ENCODE assay signal across 2 cellular contexts in the genomic region with DNA sequence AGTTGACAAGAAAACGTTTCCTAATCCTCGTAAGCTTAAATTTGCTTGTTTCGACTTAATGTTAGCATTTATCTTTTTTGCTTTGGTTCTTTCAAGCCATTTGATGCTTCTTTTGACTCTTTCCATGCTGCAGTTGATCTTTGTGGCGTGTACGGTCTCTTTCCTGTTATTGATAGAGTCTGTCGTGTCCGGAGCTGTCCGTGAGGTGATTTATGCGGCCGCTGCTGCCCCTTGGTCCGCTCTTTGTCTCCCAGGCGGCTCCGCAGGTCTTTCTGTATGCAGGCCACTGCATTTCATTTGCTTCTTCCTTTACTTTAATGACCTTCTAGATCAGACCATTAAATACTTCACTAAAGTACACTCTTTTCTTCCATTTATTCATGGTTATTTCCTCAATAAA.
A peak's percentile ranks its signal among the peaks of the same experiment; 100 is the strongest.
TF ChIP-seq lines count a peak whose summit lies in the region.

No MANE protein-coding gene starts in this region.

TF ChIP-seq in HepG2, 621 proteins besides CTCF, POLR2A, EP300 and RAD21:
- TF ChIP-seq, protein P1, sequence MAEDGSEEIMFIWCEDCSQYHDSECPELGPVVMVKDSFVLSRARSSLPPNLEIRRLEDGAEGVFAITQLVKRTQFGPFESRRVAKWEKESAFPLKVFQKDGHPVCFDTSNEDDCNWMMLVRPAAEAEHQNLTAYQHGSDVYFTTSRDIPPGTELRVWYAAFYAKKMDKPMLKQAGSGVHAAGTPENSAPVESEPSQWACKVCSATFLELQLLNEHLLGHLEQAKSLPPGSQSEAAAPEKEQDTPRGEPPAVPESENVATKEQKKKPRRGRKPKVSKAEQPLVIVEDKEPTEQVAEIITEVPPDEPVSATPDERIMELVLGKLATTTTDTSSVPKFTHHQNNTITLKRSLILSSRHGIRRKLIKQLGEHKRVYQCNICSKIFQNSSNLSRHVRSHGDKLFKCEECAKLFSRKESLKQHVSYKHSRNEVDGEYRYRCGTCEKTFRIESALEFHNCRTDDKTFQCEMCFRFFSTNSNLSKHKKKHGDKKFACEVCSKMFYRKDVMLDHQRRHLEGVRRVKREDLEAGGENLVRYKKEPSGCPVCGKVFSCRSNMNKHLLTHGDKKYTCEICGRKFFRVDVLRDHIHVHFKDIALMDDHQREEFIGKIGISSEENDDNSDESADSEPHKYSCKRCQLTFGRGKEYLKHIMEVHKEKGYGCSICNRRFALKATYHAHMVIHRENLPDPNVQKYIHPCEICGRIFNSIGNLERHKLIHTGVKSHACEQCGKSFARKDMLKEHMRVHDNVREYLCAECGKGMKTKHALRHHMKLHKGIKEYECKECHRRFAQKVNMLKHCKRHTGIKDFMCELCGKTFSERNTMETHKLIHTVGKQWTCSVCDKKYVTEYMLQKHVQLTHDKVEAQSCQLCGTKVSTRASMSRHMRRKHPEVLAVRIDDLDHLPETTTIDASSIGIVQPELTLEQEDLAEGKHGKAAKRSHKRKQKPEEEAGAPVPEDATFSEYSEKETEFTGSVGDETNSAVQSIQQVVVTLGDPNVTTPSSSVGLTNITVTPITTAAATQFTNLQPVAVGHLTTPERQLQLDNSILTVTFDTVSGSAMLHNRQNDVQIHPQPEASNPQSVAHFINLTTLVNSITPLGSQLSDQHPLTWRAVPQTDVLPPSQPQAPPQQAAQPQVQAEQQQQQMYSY (CRISPR knock-in tag; IDR thresholded peaks at IDR 0.05), result no peak
- peak; percentile 54; the same call in 1 of the 2 replicates for TF ChIP-seq ZBTB38 (CRISPR knock-in tag; IDR thresholded peaks at IDR 0.05)
- TF ChIP-seq, protein P2, sequence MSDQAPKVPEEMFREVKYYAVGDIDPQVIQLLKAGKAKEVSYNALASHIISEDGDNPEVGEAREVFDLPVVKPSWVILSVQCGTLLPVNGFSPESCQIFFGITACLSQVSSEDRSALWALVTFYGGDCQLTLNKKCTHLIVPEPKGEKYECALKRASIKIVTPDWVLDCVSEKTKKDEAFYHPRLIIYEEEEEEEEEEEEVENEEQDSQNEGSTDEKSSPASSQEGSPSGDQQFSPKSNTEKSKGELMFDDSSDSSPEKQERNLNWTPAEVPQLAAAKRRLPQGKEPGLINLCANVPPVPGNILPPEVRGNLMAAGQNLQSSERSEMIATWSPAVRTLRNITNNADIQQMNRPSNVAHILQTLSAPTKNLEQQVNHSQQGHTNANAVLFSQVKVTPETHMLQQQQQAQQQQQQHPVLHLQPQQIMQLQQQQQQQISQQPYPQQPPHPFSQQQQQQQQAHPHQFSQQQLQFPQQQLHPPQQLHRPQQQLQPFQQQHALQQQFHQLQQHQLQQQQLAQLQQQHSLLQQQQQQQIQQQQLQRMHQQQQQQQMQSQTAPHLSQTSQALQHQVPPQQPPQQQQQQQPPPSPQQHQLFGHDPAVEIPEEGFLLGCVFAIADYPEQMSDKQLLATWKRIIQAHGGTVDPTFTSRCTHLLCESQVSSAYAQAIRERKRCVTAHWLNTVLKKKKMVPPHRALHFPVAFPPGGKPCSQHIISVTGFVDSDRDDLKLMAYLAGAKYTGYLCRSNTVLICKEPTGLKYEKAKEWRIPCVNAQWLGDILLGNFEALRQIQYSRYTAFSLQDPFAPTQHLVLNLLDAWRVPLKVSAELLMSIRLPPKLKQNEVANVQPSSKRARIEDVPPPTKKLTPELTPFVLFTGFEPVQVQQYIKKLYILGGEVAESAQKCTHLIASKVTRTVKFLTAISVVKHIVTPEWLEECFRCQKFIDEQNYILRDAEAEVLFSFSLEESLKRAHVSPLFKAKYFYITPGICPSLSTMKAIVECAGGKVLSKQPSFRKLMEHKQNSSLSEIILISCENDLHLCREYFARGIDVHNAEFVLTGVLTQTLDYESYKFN (CRISPR knock-in tag; conservative IDR thresholded peaks at IDR 0.05), result no peak
- TF ChIP-seq CBX5 (CRISPR knock-in tag; IDR thresholded peaks at IDR 0.05; ENCODE audit: borderline replicate concordance), result no peak
- no peak for TF ChIP-seq MZF1 (CRISPR knock-in tag; IDR thresholded peaks at IDR 0.05; ENCODE audit: borderline replicate concordance)
- TF ChIP-seq, protein P3, sequence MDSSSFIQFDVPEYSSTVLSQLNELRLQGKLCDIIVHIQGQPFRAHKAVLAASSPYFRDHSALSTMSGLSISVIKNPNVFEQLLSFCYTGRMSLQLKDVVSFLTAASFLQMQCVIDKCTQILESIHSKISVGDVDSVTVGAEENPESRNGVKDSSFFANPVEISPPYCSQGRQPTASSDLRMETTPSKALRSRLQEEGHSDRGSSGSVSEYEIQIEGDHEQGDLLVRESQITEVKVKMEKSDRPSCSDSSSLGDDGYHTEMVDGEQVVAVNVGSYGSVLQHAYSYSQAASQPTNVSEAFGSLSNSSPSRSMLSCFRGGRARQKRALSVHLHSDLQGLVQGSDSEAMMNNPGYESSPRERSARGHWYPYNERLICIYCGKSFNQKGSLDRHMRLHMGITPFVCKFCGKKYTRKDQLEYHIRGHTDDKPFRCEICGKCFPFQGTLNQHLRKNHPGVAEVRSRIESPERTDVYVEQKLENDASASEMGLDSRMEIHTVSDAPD (CRISPR knock-in tag; IDR thresholded peaks at IDR 0.05), result no peak

TF ChIP-seq in GM23338, 12 proteins besides CTCF, POLR2A, EP300 and RAD21 (continued from another document):
- TF ChIP-seq, protein P4, sequence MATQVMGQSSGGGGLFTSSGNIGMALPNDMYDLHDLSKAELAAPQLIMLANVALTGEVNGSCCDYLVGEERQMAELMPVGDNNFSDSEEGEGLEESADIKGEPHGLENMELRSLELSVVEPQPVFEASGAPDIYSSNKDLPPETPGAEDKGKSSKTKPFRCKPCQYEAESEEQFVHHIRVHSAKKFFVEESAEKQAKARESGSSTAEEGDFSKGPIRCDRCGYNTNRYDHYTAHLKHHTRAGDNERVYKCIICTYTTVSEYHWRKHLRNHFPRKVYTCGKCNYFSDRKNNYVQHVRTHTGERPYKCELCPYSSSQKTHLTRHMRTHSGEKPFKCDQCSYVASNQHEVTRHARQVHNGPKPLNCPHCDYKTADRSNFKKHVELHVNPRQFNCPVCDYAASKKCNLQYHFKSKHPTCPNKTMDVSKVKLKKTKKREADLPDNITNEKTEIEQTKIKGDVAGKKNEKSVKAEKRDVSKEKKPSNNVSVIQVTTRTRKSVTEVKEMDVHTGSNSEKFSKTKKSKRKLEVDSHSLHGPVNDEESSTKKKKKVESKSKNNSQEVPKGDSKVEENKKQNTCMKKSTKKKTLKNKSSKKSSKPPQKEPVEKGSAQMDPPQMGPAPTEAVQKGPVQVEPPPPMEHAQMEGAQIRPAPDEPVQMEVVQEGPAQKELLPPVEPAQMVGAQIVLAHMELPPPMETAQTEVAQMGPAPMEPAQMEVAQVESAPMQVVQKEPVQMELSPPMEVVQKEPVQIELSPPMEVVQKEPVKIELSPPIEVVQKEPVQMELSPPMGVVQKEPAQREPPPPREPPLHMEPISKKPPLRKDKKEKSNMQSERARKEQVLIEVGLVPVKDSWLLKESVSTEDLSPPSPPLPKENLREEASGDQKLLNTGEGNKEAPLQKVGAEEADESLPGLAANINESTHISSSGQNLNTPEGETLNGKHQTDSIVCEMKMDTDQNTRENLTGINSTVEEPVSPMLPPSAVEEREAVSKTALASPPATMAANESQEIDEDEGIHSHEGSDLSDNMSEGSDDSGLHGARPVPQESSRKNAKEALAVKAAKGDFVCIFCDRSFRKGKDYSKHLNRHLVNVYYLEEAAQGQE (IDR thresholded peaks at IDR 0.05; ENCODE audit: unreplicated experiment), result no peak
- TF ChIP-seq EZH2phosphoT487 (IDR thresholded peaks at IDR 0.05; ENCODE audit: unreplicated experiment) (no peak), NANOG (IDR thresholded peaks at IDR 0.05; ENCODE audit: borderline replicate concordance) (no peak), ZNF331 (CRISPR knock-in tag; IDR thresholded peaks at IDR 0.05; ENCODE audit: low read depth) (no peak), ZNF114 (CRISPR knock-in tag; IDR thresholded peaks at IDR 0.05) (no peak)
- TF ChIP-seq, protein P5, sequence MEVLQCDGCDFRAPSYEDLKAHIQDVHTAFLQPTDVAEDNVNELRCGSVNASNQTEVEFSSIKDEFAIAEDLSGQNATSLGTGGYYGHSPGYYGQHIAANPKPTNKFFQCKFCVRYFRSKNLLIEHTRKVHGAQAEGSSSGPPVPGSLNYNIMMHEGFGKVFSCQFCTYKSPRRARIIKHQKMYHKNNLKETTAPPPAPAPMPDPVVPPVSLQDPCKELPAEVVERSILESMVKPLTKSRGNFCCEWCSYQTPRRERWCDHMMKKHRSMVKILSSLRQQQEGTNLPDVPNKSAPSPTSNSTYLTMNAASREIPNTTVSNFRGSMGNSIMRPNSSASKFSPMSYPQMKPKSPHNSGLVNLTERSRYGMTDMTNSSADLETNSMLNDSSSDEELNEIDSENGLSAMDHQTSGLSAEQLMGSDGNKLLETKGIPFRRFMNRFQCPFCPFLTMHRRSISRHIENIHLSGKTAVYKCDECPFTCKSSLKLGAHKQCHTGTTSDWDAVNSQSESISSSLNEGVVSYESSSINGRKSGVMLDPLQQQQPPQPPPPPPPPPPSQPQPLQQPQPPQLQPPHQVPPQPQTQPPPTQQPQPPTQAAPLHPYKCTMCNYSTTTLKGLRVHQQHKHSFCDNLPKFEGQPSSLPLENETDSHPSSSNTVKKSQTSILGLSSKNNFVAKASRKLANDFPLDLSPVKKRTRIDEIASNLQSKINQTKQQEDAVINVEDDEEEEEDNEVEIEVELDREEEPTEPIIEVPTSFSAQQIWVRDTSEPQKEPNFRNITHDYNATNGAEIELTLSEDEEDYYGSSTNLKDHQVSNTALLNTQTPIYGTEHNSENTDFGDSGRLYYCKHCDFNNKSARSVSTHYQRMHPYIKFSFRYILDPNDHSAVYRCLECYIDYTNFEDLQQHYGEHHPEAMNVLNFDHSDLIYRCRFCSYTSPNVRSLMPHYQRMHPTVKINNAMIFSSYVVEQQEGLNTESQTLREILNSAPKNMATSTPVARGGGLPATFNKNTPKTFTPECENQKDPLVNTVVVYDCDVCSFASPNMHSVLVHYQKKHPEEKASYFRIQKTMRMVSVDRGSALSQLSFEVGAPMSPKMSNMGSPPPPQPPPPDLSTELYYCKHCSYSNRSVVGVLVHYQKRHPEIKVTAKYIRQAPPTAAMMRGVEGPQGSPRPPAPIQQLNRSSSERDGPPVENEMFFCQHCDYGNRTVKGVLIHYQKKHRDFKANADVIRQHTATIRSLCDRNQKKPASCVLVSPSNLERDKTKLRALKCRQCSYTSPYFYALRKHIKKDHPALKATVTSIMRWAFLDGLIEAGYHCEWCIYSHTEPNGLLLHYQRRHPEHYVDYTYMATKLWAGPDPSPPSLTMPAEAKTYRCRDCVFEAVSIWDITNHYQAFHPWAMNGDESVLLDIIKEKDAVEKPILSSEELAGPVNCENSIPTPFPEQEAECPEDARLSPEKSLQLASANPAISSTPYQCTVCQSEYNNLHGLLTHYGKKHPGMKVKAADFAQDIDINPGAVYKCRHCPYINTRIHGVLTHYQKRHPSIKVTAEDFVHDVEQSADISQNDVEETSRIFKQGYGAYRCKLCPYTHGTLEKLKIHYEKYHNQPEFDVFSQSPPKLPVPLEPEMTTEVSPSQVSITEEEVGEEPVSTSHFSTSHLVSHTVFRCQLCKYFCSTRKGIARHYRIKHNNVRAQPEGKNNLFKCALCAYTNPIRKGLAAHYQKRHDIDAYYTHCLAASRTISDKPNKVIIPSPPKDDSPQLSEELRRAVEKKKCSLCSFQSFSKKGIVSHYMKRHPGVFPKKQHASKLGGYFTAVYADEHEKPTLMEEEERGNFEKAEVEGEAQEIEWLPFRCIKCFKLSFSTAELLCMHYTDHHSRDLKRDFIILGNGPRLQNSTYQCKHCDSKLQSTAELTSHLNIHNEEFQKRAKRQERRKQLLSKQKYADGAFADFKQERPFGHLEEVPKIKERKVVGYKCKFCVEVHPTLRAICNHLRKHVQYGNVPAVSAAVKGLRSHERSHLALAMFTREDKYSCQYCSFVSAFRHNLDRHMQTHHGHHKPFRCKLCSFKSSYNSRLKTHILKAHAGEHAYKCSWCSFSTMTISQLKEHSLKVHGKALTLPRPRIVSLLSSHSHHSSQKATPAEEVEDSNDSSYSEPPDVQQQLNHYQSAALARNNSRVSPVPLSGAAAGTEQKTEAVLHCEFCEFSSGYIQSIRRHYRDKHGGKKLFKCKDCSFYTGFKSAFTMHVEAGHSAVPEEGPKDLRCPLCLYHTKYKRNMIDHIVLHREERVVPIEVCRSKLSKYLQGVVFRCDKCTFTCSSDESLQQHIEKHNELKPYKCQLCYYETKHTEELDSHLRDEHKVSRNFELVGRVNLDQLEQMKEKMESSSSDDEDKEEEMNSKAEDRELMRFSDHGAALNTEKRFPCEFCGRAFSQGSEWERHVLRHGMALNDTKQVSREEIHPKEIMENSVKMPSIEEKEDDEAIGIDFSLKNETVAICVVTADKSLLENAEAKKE (CRISPR knock-in tag; IDR thresholded peaks at IDR 0.05), result no peak
